ENCODE assay signal across 17 cellular contexts in the genomic region with DNA sequence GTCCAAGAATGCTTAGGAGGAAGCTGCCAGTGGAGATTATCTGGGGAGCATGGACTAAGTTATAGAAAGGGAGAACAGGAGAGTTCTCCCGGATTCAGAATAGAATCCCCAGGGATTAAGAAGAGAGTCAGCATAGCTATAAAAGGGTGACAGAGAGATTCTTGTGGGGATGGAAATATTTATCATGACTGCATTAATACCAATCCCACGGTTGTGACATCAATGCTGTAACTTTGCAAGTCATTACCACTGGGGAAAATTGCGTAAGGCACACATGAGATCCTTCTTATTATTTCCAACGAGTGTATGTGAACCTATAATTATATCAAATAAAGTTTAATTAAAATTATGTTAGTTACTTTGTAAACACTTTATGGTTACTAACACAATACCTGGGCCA.
"Had no signal": no experiment of that assay in that cellular context is flagged by ENCODE, and none has a peak within 500 bp of the region (broad histone marks: within the 10 kb centered on the region; RNA-seq: fewer than 3 reads in every experiment).

No MANE protein-coding gene starts in this region.

- H3K4me3 Mint-ChIP-seq: activated T-helper 1 cell treated with anti-CD3 and anti-CD28 coated beads, Interleukin-12 subunit alpha, Interleukin-12 subunit beta, Interleukin-2, Interleukin-4 antibody, amounts not matched to agents 30 ng/mL and 10 ng/mL and 1 ng/mL, durations not matched to agents 14 hours and 24 hours and 36 hours; neural crest cell; stimulated activated naive CD8-positive, alpha-beta T cell treated with anti-CD3 and anti-CD28 coated beads, Interleukin-15, amount 100 ng/mL, for 72 hours had no signal

- DNase-seq: activated CD4-positive, alpha-beta T cell treated with anti-CD3 and anti-CD28 coated beads, Interleukin-2, amount 50 U/mL, for 1 hour; aorta; cerebellar nuclear complex; effector memory CD4-positive, alpha-beta T cell; midbrain; psoas muscle; right lobe of liver; spleen; stimulated activated naive CD8-positive, alpha-beta T cell treated with anti-CD3 and anti-CD28 coated beads, Interleukin-15, amount 100 ng/mL, for 72 hours; upper lobe of right lung had no signal

- H3K9me3 ChIP-seq: breast epithelium, psoas muscle, right lobe of liver, thoracic aorta, upper lobe of right lung had no signal

- H3K27me3 Mint-ChIP-seq: stimulated activated naive CD8-positive, alpha-beta T cell treated with anti-CD3 and anti-CD28 coated beads, Interleukin-15, amount 100 ng/mL, for 72 hours had no signal

- H3K79me2 ChIP-seq: hepatocyte had no signal

- H3K27ac Mint-ChIP-seq: activated T-helper 1 cell treated with anti-CD3 and anti-CD28 coated beads, Interleukin-12 subunit alpha, Interleukin-12 subunit beta, Interleukin-2, Interleukin-4 antibody, amounts not matched to agents 30 ng/mL and 10 ng/mL and 1 ng/mL, durations not matched to agents 14 hours and 24 hours and 36 hours had no signal

- H2AFZ ChIP-seq: hepatocyte had no signal

- H3K9me3 Mint-ChIP-seq: neural crest cell had no signal

- H3K4me1 ChIP-seq: breast epithelium, psoas muscle, right lobe of liver, spleen, upper lobe of right lung had no signal

- H3K27me3 ChIP-seq: breast epithelium, hepatocyte, right lobe of liver, spleen, upper lobe of right lung had no signal

- H3K4me3 ChIP-seq: breast epithelium, hepatocyte, psoas muscle, right lobe of liver, spleen, thoracic aorta, upper lobe of right lung had no signal

- H3K4me1 Mint-ChIP-seq: stimulated activated naive CD8-positive, alpha-beta T cell treated with anti-CD3 and anti-CD28 coated beads, Interleukin-15, amount 100 ng/mL, for 72 hours had no signal

- H3K27ac ChIP-seq: breast epithelium, hepatocyte, psoas muscle, right lobe of liver, spleen, thoracic aorta, upper lobe of right lung had no signal

- H3K36me3 ChIP-seq: breast epithelium, right lobe of liver, spleen, thoracic aorta, upper lobe of right lung had no signal

- H3K4me2 ChIP-seq: hepatocyte had no signal

- ATAC-seq: activated CD4-positive, CD25-positive, alpha-beta regulatory T cell treated with anti-CD3 and anti-CD28 coated beads, Interleukin-2, amount 50 U/mL, for 24 hours; left lobe of liver; psoas muscle; right lobe of liver; stimulated activated naive CD8-positive, alpha-beta T cell treated with anti-CD3 and anti-CD28 coated beads, Interleukin-15, amount 100 ng/mL, for 72 hours; upper lobe of right lung had no signal
